ENCODE assay signal across 10 cellular contexts in genomic region chr2:177241771-177242135, GRCh38. TPM values are rescaled to one million over a fixed set of nuclear protein-coding genes. Genes with fewer than 3 reads are reported as not detected.
DNase-seq lines count a peak whose midpoint lies in the region; ATAC-seq and TF ChIP-seq lines count a peak whose summit lies in the region.
"Had no signal": no experiment of that assay in that cellular context is flagged by ENCODE, and none has a peak within 500 bp of the region (broad histone marks: within the 10 kb centered on the region; RNA-seq: fewer than 3 reads in every experiment).

No MANE protein-coding gene starts in this region.

- H3K4me3 ChIP-seq in heart right ventricle (peak overlapping the region in 6 of 10 donors; percentile 4 to 26 (median 11)), breast epithelium (peak overlapping the region in 1 of 3 donors; percentile 32), mucosa of rectum (ENCODE audit: low read length in 2 of 2) (peak overlapping the region in 1 of 2 donors; percentile 2), vagina (peak overlapping the region; percentile 1 to 25)

- intact Hi-C loops in heart right ventricle (cut with DNase I) = loop anchor here in 3 of 10 donors (2.0 kb wide), 2 partner anchors 21 to 29 kb away; partner anchors contain the start of gene HNRNPA3 (in 1 of the 3)
- intact Hi-C loops in Right ventricle myocardium superior (cut with DNase I) = no loop called here
- intact Hi-C loops in breast epithelium (cut with DNase I; ENCODE audit: low total_unique reads) = no loop called here
- intact Hi-C loops in vagina (cut with DNase I) = no loop called here

- no peak for DNase-seq in heart right ventricle
- DNase-seq in Right ventricle myocardium superior = no peak
- DNase-seq in breast epithelium (ENCODE audit: low spot score in 2 of 2) = no peak
- DNase-seq in vagina (ENCODE audit: extremely low spot score in 2 of 2) = no peak
- DNase-seq: DND-41; effector CD4-positive, alpha-beta T cell had no signal

- 20 to 31% methylated on average over 1 of the region's 1 CpG for WGBS in heart right ventricle, 2 donors

- peak overlapping the region; percentile 2 to 36 for H3K9ac ChIP-seq in mucosa of rectum (ENCODE audit: low read depth in 1 of 2, low read length in 2 of 2)

- TF ChIP-seq POLR2A in breast epithelium (IDR thresholded peaks at IDR 0.05) (no peak), vagina (IDR thresholded peaks at IDR 0.05) (no peak)

- H3K4me1 ChIP-seq in heart right ventricle = peaks cover 22 to 100% (median 99%) of the 10 kb centered on the region in 9 donors
- H3K4me1 ChIP-seq in breast epithelium = peaks cover 14 to 47% of the 10 kb centered on the region in 2 donors
- peaks cover 60 to 66% of the 10 kb centered on the region in 2 donors for H3K4me1 ChIP-seq in mucosa of rectum (ENCODE audit: control insufficient read depth in 2 of 2, insufficient read depth in 2 of 2, low read length in 2 of 2)
- H3K4me1 ChIP-seq in vagina = peaks cover 96% of the 10 kb centered on the region

- no peaks in the 10 kb centered on the region for H3K27me3 ChIP-seq in heart right ventricle
- no peaks in the 10 kb centered on the region for H3K27me3 ChIP-seq in breast epithelium
- H3K27me3 ChIP-seq in mucosa of rectum (ENCODE audit: control insufficient read depth in 2 of 2, insufficient read depth in 2 of 2, low read length in 2 of 2) = no peaks in the 10 kb centered on the region
- H3K27me3 ChIP-seq in vagina = no peaks in the 10 kb centered on the region

- TF ChIP-seq CTCF in heart right ventricle (IDR thresholded peaks at IDR 0.05) (no peak), breast epithelium (IDR thresholded peaks at IDR 0.05) (no peak), vagina (IDR thresholded peaks at IDR 0.05) (no peak)

- no peaks in the 10 kb centered on the region for H3K9me3 ChIP-seq in heart right ventricle
- no peaks in the 10 kb centered on the region for H3K9me3 ChIP-seq in breast epithelium
- no peaks in the 10 kb centered on the region for H3K9me3 ChIP-seq in mucosa of rectum (ENCODE audit: control insufficient read depth in 2 of 2, low read length in 2 of 2)
- H3K9me3 ChIP-seq in vagina = no peaks in the 10 kb centered on the region

- no peak for ATAC-seq in heart right ventricle
- no peak for ATAC-seq in Right ventricle myocardium superior (ENCODE audit: poor library complexity)
- no peak for ATAC-seq in HG03439 (IDR thresholded peaks at IDR 0.05; ENCODE audit: unreplicated experiment)
- ATAC-seq in GM18517 (IDR thresholded peaks at IDR 0.05; ENCODE audit: unreplicated experiment) = no peak
- ATAC-seq in GM21526 (IDR thresholded peaks at IDR 0.05; ENCODE audit: low FRiP score, unreplicated experiment) = no peak

- H3K27ac ChIP-seq in heart right ventricle (peak overlapping the region; percentile 26 to 90 (median 79)), breast epithelium (peak overlapping the region; percentile 94 to 96), mucosa of rectum (ENCODE audit: low read depth in 2 of 2, low read length in 2 of 2) (peak overlapping the region; percentile 67 to 71), vagina (peak overlapping the region; percentile 65)

- H3K36me3 ChIP-seq in heart right ventricle = peaks cover 0 to 6% (median 0%) of the 10 kb centered on the region in 9 donors
- H3K36me3 ChIP-seq in breast epithelium = no peaks in the 10 kb centered on the region
- H3K36me3 ChIP-seq in mucosa of rectum (ENCODE audit: control insufficient read depth in 2 of 2, insufficient read depth in 2 of 2, low read length in 2 of 2) = peaks cover 0 to 7% of the 10 kb centered on the region in 2 donors
- no peaks in the 10 kb centered on the region for H3K36me3 ChIP-seq in vagina

RNA-seq across cellular contexts. Expression of gene NFE2L2, which starts 22.8 kb away (rescaled TPM):
- total RNA-seq in heart right ventricle (10 to 100 TPM; 39.0 to 67.9 (median 57.6) TPM), Right ventricle myocardium superior (45.8 TPM), breast epithelium (100 to 1,000 TPM in 2 of 3 donors, 10 to 100 TPM in 1; 63.8 to 133 (median 124) TPM), vagina (147 TPM)
- 10 to 100 TPM; 26.4 to 28.8 TPM for polyA plus RNA-seq in heart right ventricle

RNA-seq across cellular contexts. Expression of gene HNRNPA3, which starts 29.2 kb away (rescaled TPM):
- total RNA-seq in heart right ventricle = 10 to 100 TPM; 63.7 to 93.8 (median 77.6) TPM
- 10 to 100 TPM; 78.3 to 93.7 TPM for polyA plus RNA-seq in heart right ventricle
- total RNA-seq in Right ventricle myocardium superior = 64.5 TPM
- 10 to 100 TPM; 60.6 to 100.0 (median 95.9) TPM for total RNA-seq in breast epithelium
- 77.8 TPM for total RNA-seq in vagina
